In the genomic region with DNA sequence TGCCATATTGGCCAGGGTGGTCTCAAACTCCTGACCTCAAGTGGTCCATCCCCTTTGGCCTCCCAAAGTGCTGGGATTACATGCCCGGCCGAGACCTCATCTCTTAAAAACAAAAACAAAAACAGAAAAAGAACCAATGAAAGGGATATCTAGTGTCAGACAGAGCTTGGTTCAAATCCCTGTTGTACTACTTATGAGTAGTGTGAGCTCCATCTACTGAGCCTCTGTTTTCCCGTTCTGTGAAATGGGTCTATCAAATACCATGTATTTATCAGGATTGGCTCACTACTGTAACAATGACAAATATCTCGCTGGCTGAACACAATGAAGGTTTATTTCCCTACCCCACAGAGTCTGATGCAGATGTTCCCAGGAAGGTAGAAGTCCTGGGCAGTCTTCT, we compare ENCODE assay signal across 9 cellular contexts. TPM values are rescaled to one million over a fixed set of nuclear protein-coding genes. Genes with fewer than 3 reads are reported as not detected.
"Had no signal": no experiment of that assay in that cellular context is flagged by ENCODE, and none has a peak within 500 bp of the region (broad histone marks: within the 10 kb centered on the region; RNA-seq: fewer than 3 reads in every experiment).

No MANE protein-coding gene starts in this region.

- H3K27ac Mint-ChIP-seq: GM23338, HFFc6, IgD-negative memory B cell had no signal

- H3K4me3 ChIP-seq: GM23338, HAP-1 had no signal

- H3K9me3 ChIP-seq: HAP-1 had no signal

- FAIRE-seq: HTR-8/SVneo had no signal

- H3K4me1 Mint-ChIP-seq: IgD-negative memory B cell had no signal

- H3K9me3 Mint-ChIP-seq: GM23338, HFFc6 had no signal

- H3K36me3 ChIP-seq: HAP-1 had no signal

- H3K4me3 Mint-ChIP-seq: GM23338, HFFc6, IgD-negative memory B cell had no signal

- H3K4me1 ChIP-seq: HAP-1 had no signal

- H3K4me2 ChIP-seq: GM23338 had no signal

- ATAC-seq: GM23338, HCT116 had no signal

- H2AFZ ChIP-seq: GM23338 had no signal

- DNase-seq: H7, KG1 had no signal

- H3K36me3 Mint-ChIP-seq: IgD-negative memory B cell had no signal

RNA-seq across cellular contexts. Expression of gene HNF1A, which starts 36.9 kb away (rescaled TPM):
- total RNA-seq: GM23338, H4, H7, HFFc6 had no signal
- polyA plus RNA-seq: IgD-negative memory B cell had no signal
